Comparison of ENCODE assay signal across 1 cellular context in the genomic region with DNA sequence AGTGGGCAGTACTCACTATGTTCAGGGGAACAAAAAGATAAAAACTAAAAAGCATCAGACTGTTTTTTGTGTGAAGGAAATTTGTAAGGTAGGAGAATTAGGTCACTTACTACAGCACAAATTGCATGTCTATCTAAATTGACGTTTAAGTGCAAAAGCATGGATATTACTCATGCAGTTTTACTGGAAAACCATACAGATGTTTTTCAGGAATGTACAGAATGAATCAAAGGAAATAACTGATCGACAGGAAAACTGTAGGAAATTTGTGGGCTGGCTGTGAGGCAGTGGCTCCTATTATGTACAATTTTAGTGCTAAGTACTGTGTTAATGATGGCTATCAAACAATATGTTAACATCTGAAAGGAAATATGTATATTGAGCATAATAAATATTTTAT.
TF ChIP-seq lines count a peak whose summit lies in the region.

No MANE protein-coding gene starts in this region.

TF ChIP-seq in HepG2, 621 proteins besides CTCF, POLR2A, EP300 and RAD21:
- TF ChIP-seq ZNF101 (CRISPR knock-in tag; IDR thresholded peaks at IDR 0.05; ENCODE audit: borderline replicate concordance, low read depth) (no peak), ZNF430 (CRISPR knock-in tag; IDR thresholded peaks at IDR 0.05) (no peak), NR2F1 (CRISPR knock-in tag; IDR thresholded peaks at IDR 0.05) (no peak), GTF2F1 (IDR thresholded peaks at IDR 0.05; ENCODE audit: low read length) (no peak), REPIN1 (CRISPR knock-in tag; IDR thresholded peaks at IDR 0.05; ENCODE audit: borderline replicate concordance, low read depth) (no peak), GLI4 (CRISPR knock-in tag; IDR thresholded peaks at IDR 0.05; ENCODE audit: borderline replicate concordance) (no peak)
